In genomic region chr2:106192752-106193490, GRCh38 we compare ENCODE assay signal across 8 cellular contexts. TPM values are rescaled to one million over a fixed set of nuclear protein-coding genes. Genes with fewer than 3 reads are reported as not detected.
A peak's percentile ranks its signal among the peaks of the same experiment; 100 is the strongest.
DNase-seq lines count a peak whose midpoint lies in the region; ATAC-seq and TF ChIP-seq lines count a peak whose summit lies in the region.

No MANE protein-coding gene starts in this region.

- ATAC-seq in HG02623 (IDR thresholded peaks at IDR 0.05; ENCODE audit: unreplicated experiment) = peak; percentile 48

- WGBS in mesenchymal stem cell = 2% methylated on average over 14 of the region's 14 CpGs

- peak overlapping the region; percentile 55 for H3K4me2 ChIP-seq in mesenchymal stem cell (ENCODE audit: low read length, poor library complexity, severe bottlenecking)

- peak overlapping the region; percentile 77 for H3K27ac ChIP-seq in VCaP
- peak overlapping the region; percentile 81 for H3K27ac ChIP-seq in colonic mucosa
- H3K27ac ChIP-seq in mesenchymal stem cell (ENCODE audit: low read length, poor library complexity, severe bottlenecking) = peak overlapping the region; percentile 66

- no peak overlapping the region for H3K4ac ChIP-seq in mesenchymal stem cell (ENCODE audit: low read depth in 1 of 2, low read length in 2 of 2)

- H3K4me1 ChIP-seq in colonic mucosa (no peaks in the 10 kb centered on the region), mesenchymal stem cell (ENCODE audit: control insufficient read depth, insufficient read depth, low read depth, low read length) (peaks cover 17% of the 10 kb centered on the region)

- H2AFZ ChIP-seq in mesenchymal stem cell (ENCODE audit: low read depth, low read length) = peak overlapping the region; percentile 94

- no peaks in the 10 kb centered on the region for H3K9me3 ChIP-seq in colonic mucosa
- H3K9me3 ChIP-seq in mesenchymal stem cell (ENCODE audit: control insufficient read depth, low read length) = no peaks in the 10 kb centered on the region

- no peak overlapping the region for H2BK5ac ChIP-seq in mesenchymal stem cell (ENCODE audit: low read depth, low read length, poor library complexity, severe bottlenecking)

- H2AK5ac ChIP-seq in mesenchymal stem cell (ENCODE audit: low read length, severe bottlenecking) = no peak overlapping the region

- H4K91ac ChIP-seq in mesenchymal stem cell (ENCODE audit: low read length) = no peak overlapping the region

- no peak overlapping the region for H3K23ac ChIP-seq in mesenchymal stem cell (ENCODE audit: low read length in 2 of 2)

- H2BK15ac ChIP-seq in mesenchymal stem cell (ENCODE audit: low read depth, poor library complexity, severe bottlenecking) = no peak overlapping the region

- TF ChIP-seq CTCF in VCaP (conservative IDR thresholded peaks at IDR 0.05) = no peak
- no peak for TF ChIP-seq CTCF in colonic mucosa (IDR thresholded peaks at IDR 0.05)

- H2BK12ac ChIP-seq in mesenchymal stem cell (ENCODE audit: low read length in 2 of 2) = no peak overlapping the region

- H3K27me3 ChIP-seq in colonic mucosa (no peaks in the 10 kb centered on the region), mesenchymal stem cell (ENCODE audit: control insufficient read depth in 1 of 2, insufficient read depth in 1 of 2, low read length in 2 of 2) (no peaks in the 10 kb centered on the region)

- H3K36me3 ChIP-seq in colonic mucosa (no peaks in the 10 kb centered on the region), mesenchymal stem cell (ENCODE audit: control insufficient read depth in 1 of 2, insufficient read depth in 2 of 2, low read depth in 1 of 2, low read length in 2 of 2) (no peaks in the 10 kb centered on the region)

- H3K79me1 ChIP-seq in mesenchymal stem cell (replicated peaks; ENCODE audit: low read length, poor library complexity, severe bottlenecking) = peaks cover 11% of the 10 kb centered on the region

- H3K4me3 ChIP-seq in colonic mucosa = peak overlapping the region; percentile 86
- peak overlapping the region; percentile 80 to 84 for H3K4me3 ChIP-seq in mesenchymal stem cell (ENCODE audit: insufficient read depth in 1 of 2, low read depth in 1 of 2, low read length in 2 of 2)

- peak overlapping the region; percentile 70 to 86 for H3K9ac ChIP-seq in colonic mucosa (ENCODE audit: low read depth in 2 of 2, low read length in 2 of 2)
- peak overlapping the region; percentile 77 for H3K9ac ChIP-seq in mesenchymal stem cell (ENCODE audit: low read length)

- DNase-seq in activated naive CD4-positive, alpha-beta T cell treated with Interleukin-2 at 50 U/mL for 16 hours = peak; percentile 66
- no peak for DNase-seq in activated naive CD4-positive, alpha-beta T cell (lab: John Stamatoyannopoulos, UW)
- DNase-seq in NCI-H1105 (lab: John Stamatoyannopoulos, UW) = peak; percentile 38
- peak; percentile 53 for DNase-seq in colonic mucosa
- DNase-seq in mesenchymal stem cell = peak; percentile 95
- DNase-seq in stimulated activated CD8-positive, alpha-beta memory T cell treated with anti-CD3 and anti-CD28 coated beads, Interleukin-7, amount 100 ng/mL, for 1 hour (ENCODE audit: low read depth in 2 of 2) = peak; percentile 7 to 13

- peak overlapping the region; percentile 73 to 83 for H3K18ac ChIP-seq in mesenchymal stem cell (ENCODE audit: low read depth in 1 of 2, low read length in 2 of 2)

- no peak overlapping the region for H4K8ac ChIP-seq in mesenchymal stem cell (ENCODE audit: low read length)

- intact Hi-C loops in colonic mucosa (cut with DNase I) = no loop called here

- H3K14ac ChIP-seq in mesenchymal stem cell (ENCODE audit: low read length in 2 of 2) = peak overlapping the region in 1 of 2 experiments; percentile 25

- peak overlapping the region; percentile 88 for H2BK120ac ChIP-seq in mesenchymal stem cell (ENCODE audit: low read depth, low read length)

RNA-seq across cellular contexts. Expression of gene UXS1, which starts 1.2 kb away (rescaled TPM):
- 10 to 100 TPM; 31.0 to 34.4 TPM for total RNA-seq in colonic mucosa
- 57.9 TPM for polyA plus RNA-seq in mesenchymal stem cell (2013, experiment 1 of 2)
- 58.4 TPM for polyA plus RNA-seq in mesenchymal stem cell (2013, experiment 2 of 2)

Comparison
In these comparisons a context has a peak if more than half of its experiments do, and no peak if none do; other contexts are left out.
1. DNase-seq: peak in activated naive CD4-positive, alpha-beta T cell treated with Interleukin-2 at 50 U/mL for 16 hours (single experiment), NCI-H1105 (single experiment), colonic mucosa (single experiment), mesenchymal stem cell (single experiment) and stimulated activated CD8-positive, alpha-beta memory T cell treated with anti-CD3 and anti-CD28 coated beads, Interleukin-7, amount 100 ng/mL, for 1 hour (2 of 2); none in activated naive CD4-positive, alpha-beta T cell (0 of 4).
2. Peak in every context shown above with its lines, with median percentiles within 50 percentile points of each other: H3K27ac ChIP-seq.